13 cellular contexts compared by ENCODE assay signal in the genomic region with DNA sequence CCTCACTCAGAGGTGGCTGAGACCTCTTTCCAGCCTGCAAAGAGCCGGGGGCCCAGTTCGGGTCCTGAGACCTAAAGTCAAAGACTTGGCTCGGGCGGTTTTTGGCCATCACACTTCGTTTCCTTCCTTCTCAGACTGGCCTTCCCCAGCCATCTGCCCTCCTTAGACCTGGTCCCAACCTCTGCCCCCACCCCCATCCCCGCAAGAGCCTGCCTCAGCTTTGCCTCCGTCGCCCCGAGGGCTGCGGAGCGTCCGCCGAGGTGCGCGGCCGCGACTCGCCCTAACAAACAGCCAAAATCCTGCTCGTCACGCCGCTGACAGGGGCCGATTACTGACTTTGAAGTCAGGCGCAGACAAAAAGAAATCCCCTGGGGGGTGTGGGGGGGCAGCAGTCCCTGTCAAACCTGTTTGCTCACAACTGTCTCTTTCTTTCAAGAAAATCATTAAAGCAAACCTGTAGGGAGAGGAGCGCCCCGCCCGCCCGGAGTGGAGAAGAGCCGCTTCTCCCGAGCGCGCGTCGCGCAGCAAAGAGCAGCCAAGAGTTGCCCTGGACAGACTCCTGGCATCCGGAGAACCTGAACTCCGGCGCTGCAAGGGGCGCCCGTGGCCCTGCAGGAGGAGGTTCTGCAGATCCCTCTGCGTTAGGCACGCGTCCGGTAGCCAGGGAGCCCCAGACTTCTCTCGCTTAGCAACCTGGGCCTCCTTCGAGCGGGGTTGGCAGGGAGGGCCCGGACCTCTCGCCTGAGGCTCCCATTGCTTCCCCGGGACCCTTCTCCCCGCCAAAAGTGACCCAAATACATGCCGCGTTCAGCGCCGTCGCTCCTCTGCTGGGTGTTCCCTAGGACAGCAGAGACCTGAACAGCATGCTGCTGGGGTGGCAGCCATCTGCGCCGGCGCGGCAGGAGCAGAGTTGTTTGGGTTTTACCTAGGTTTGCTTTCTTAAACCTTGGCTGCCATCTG. TPM values are rescaled to one million over a fixed set of nuclear protein-coding genes. Genes with fewer than 3 reads are reported as not detected.
A peak's percentile ranks its signal among the peaks of the same experiment; 100 is the strongest.
DNase-seq lines count a peak whose midpoint lies in the region; ATAC-seq, FAIRE-seq and TF ChIP-seq lines count a peak whose summit lies in the region.
"Had no signal": no experiment of that assay in that cellular context is flagged by ENCODE, and none has a peak within 500 bp of the region (broad histone marks: within the 10 kb centered on the region; RNA-seq: fewer than 3 reads in every experiment).

No MANE protein-coding gene starts in this region.

- H3K4me1 ChIP-seq in kidney (ENCODE audit: control insufficient read depth in 1 of 2, insufficient read depth in 1 of 2, low read depth in 1 of 2, low read length in 2 of 2): peaks cover 0 to 11% of the 10 kb centered on the region in 2 donors

- in situ Hi-C loops in astrocyte of the spinal cord (cut with HindIII; ENCODE audit: low sequenced_read_pairs): no loop called here

- FAIRE-seq in kidney (lab: Jason Lieb, UNC): no peak

- H3K27ac ChIP-seq in kidney (ENCODE audit: low read depth in 2 of 2, low read length in 2 of 2) (no peak overlapping the region), skin epidermis (no peak overlapping the region)
- H3K27ac ChIP-seq: 22Rv1 had no signal

- no peak overlapping the region for H3K9ac ChIP-seq in kidney (ENCODE audit: low read length in 2 of 2)

- peak overlapping the region; percentile 18 for H3K4me3 ChIP-seq in astrocyte of the spinal cord (ENCODE audit: low read depth, low read length)
- peak overlapping the region; percentile 26 to 49 for H3K4me3 ChIP-seq in kidney (ENCODE audit: low read length in 2 of 2)
- peak overlapping the region in 5 of 7 experiments; percentile 8 to 32 (median 17) for H3K4me3 ChIP-seq in skin epidermis

- no peaks in the 10 kb centered on the region for H3K9me3 ChIP-seq in kidney (ENCODE audit: control insufficient read depth in 1 of 2, low read length in 2 of 2)

- DNase-seq in DMS 273 (lab: John Stamatoyannopoulos, UW; ENCODE audit: unreplicated experiment) (peak; percentile 73), DMS 273 treated with DMSO at 0.1 percent for 48 hours (lab: John Stamatoyannopoulos, UW) (no peak), astrocyte of the spinal cord (ENCODE audit: low read depth, low spot score) (no peak), kidney (peak; percentile 71), GF-D8 (lab: John Stamatoyannopoulos, UW) (no peak)
- no peak for DNase-seq in activated effector memory CD4-positive, alpha-beta T cell treated with anti-CD3 and anti-CD28 coated beads, Interleukin-2, amount 50 U/mL, for 16 hours
- DNase-seq: activated naive CD4-positive, alpha-beta T cell treated with anti-CD3 and anti-CD28 coated beads, Interleukin-2, amount 10 ng/mL, durations not matched to agents 7 days and 5 days; head of caudate nucleus; T1000 had no signal

- ATAC-seq in GM21423 (IDR thresholded peaks at IDR 0.05; ENCODE audit: unreplicated experiment): no peak

- intact Hi-C loops in kidney (cut with DNase I): no loop called here

- H3K36me3 ChIP-seq in kidney (ENCODE audit: control insufficient read depth in 1 of 2, insufficient read depth in 2 of 2, low read length in 2 of 2): no peaks in the 10 kb centered on the region

- TF ChIP-seq CTCF in astrocyte of the spinal cord (IDR thresholded peaks at IDR 0.05; ENCODE audit: low read depth, low read length): no peak
- no peak for TF ChIP-seq CTCF in kidney (IDR thresholded peaks at IDR 0.05; ENCODE audit: borderline replicate concordance, extremely low read depth, insufficient read depth)

RNA-seq across cellular contexts. Expression of a gene that starts 4.5 kb away (rescaled TPM):
- not detected for total RNA-seq in kidney
- not detected for polyA plus RNA-seq in kidney (ENCODE audit: insufficient read depth, low read depth, low replicate concordance)
- total RNA-seq: NCI-H460 had no signal

Comparison
In these comparisons a context has a peak if more than half of its experiments do, and no peak if none do; other contexts are left out.
1. DNase-seq: peak in DMS 273 (single experiment) and kidney (single experiment); none in DMS 273 treated with DMSO at 0.1 percent for 48 hours (single experiment), astrocyte of the spinal cord (single experiment), GF-D8 (single experiment) and activated effector memory CD4-positive, alpha-beta T cell treated with anti-CD3 and anti-CD28 coated beads, Interleukin-2, amount 50 U/mL, for 16 hours (single experiment).
2. Peak in every context shown above with its lines, with median percentiles within 50 percentile points of each other: H3K4me3 ChIP-seq.